2 cellular contexts compared by ENCODE assay signal in the genomic region with DNA sequence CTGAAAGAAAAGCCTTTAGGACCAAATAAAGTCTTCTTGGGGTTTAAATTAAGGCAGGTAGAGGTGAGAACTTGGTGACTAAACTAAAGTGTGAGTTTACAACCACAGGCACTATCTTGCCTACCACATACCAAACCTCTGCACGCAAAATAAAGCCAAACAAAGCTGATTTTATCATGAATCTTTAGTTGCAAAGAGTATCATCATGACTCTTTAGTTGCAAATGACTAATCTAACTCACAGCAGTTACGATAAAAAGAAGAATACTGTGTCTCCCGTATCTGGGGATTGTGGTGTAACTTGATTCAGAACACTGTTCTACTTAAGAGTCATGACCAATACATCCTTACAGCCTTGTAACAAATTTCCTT.
A peak's percentile ranks its signal among the peaks of the same experiment; 100 is the strongest.
TF ChIP-seq lines count a peak whose summit lies in the region.

No MANE protein-coding gene starts in this region.

TF ChIP-seq in K562, 482 proteins besides CTCF, POLR2A, EP300 and RAD21:
- TF ChIP-seq FOSL1 (tag; conservative IDR thresholded peaks at IDR 0.05) (peak; percentile 71), CEBPG (CRISPR knock-in tag; IDR thresholded peaks at IDR 0.05) (0 out of 2 replicates have a peak, but pooled peaks have one; percentile 49), CEBPG (tag; conservative IDR thresholded peaks at IDR 0.05 in 1 of 2, IDR thresholded peaks at IDR 0.05 in 1 of 2) (no peak; a peak in 1 of 4 replicates), KDM1A (IDR thresholded peaks at IDR 0.05) (peak in 1 of 2 experiments; percentile 23; a peak in 1 of 4 replicates), ARID1B (IDR thresholded peaks at IDR 0.05) (peak; percentile 34; the same call in 1 of the 2 replicates), SOX6 (IDR thresholded peaks at IDR 0.05) (peak; percentile 88), DPF2 (IDR thresholded peaks at IDR 0.05) (no peak), TEAD4 (IDR thresholded peaks at IDR 0.05; ENCODE audit: low read length) (peak; percentile 23; the same call in 1 of the 2 replicates), TEAD4 (CRISPR knock-in tag; IDR thresholded peaks at IDR 0.05; ENCODE audit: borderline replicate concordance) (no peak), ZNF41 (CRISPR knock-in tag; conservative IDR thresholded peaks at IDR 0.05) (no peak), CXXC5 (CRISPR knock-in tag; IDR thresholded peaks at IDR 0.05) (0 out of 2 replicates have a peak, but pooled peaks have one; percentile 29), POLR3A (IDR thresholded peaks at IDR 0.05; ENCODE audit: borderline replicate concordance, extremely low read depth, insufficient read depth, insufficient read length) (no peak), DEAF1 (CRISPR knock-in tag; IDR thresholded peaks at IDR 0.05) (no peak), RBM39 (optimal IDR thresholded peaks at IDR 0.05; ENCODE audit: low read depth, low read length) (no peak), CBFA2T3 (IDR thresholded peaks at IDR 0.05) (0 out of 2 replicates have a peak, but pooled peaks have one; percentile 41), HMBOX1 (IDR thresholded peaks at IDR 0.05) (peak; percentile 86), SPI1 (IDR thresholded peaks at IDR 0.05; ENCODE audit: borderline replicate concordance, low read depth, low read length) (no peak)
TF ChIP-seq in K562: peak in this region for 9.

TF ChIP-seq in SK-N-SH, 30 proteins besides CTCF, POLR2A, EP300 and RAD21:
- no peak for TF ChIP-seq FOXJ3 (CRISPR knock-in tag; IDR thresholded peaks at IDR 0.05)
- no peak for TF ChIP-seq RFX5 (IDR thresholded peaks at IDR 0.05; ENCODE audit: low read length)
- no peak for TF ChIP-seq RCOR1 (IDR thresholded peaks at IDR 0.05; ENCODE audit: low read length)
- no peak for TF ChIP-seq SMC3 (IDR thresholded peaks at IDR 0.05; ENCODE audit: low read depth, low read length)
- TF ChIP-seq IRF3 (IDR thresholded peaks at IDR 0.05; ENCODE audit: low read depth, low read length) = no peak
- TF ChIP-seq GATA2 (CRISPR knock-in tag; IDR thresholded peaks at IDR 0.05) = no peak
- TF ChIP-seq, protein P1, sequence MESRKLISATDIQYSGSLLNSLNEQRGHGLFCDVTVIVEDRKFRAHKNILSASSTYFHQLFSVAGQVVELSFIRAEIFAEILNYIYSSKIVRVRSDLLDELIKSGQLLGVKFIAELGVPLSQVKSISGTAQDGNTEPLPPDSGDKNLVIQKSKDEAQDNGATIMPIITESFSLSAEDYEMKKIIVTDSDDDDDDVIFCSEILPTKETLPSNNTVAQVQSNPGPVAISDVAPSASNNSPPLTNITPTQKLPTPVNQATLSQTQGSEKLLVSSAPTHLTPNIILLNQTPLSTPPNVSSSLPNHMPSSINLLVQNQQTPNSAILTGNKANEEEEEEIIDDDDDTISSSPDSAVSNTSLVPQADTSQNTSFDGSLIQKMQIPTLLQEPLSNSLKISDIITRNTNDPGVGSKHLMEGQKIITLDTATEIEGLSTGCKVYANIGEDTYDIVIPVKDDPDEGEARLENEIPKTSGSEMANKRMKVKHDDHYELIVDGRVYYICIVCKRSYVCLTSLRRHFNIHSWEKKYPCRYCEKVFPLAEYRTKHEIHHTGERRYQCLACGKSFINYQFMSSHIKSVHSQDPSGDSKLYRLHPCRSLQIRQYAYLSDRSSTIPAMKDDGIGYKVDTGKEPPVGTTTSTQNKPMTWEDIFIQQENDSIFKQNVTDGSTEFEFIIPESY (IDR thresholded peaks at IDR 0.05; ENCODE audit: borderline replicate concordance, low read depth) = no peak
- TF ChIP-seq FOSL2 (IDR thresholded peaks at IDR 0.05; ENCODE audit: borderline replicate concordance, low read depth) = no peak
- TF ChIP-seq POLR2AphosphoS5 (IDR thresholded peaks at IDR 0.05; ENCODE audit: low read depth, low read length) = no peak
- TF ChIP-seq ELF1 (IDR thresholded peaks at IDR 0.05) = no peak
- no peak for TF ChIP-seq MXI1 (IDR thresholded peaks at IDR 0.05; ENCODE audit: low read depth, low read length)
- TF ChIP-seq, protein P2, sequence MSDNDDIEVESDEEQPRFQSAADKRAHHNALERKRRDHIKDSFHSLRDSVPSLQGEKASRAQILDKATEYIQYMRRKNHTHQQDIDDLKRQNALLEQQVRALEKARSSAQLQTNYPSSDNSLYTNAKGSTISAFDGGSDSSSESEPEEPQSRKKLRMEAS (IDR thresholded peaks at IDR 0.05; ENCODE audit: low read depth) = no peak
- no peak for TF ChIP-seq USF1 (IDR thresholded peaks at IDR 0.05; ENCODE audit: borderline replicate concordance, low read depth)
- no peak for TF ChIP-seq JUND (IDR thresholded peaks at IDR 0.05)
- TF ChIP-seq NFIC (IDR thresholded peaks at IDR 0.05; ENCODE audit: borderline replicate concordance) = no peak
- TF ChIP-seq TAF1 (IDR thresholded peaks at IDR 0.05; ENCODE audit: borderline replicate concordance, low read depth, low read length) = no peak
- TF ChIP-seq RXRA (IDR thresholded peaks at IDR 0.05; ENCODE audit: borderline replicate concordance, low read depth) = no peak
- TF ChIP-seq NRF1 (IDR thresholded peaks at IDR 0.05; ENCODE audit: low read depth, low read length) = no peak
TF ChIP-seq in SK-N-SH: peak in this region for 0.
